In the genomic region with DNA sequence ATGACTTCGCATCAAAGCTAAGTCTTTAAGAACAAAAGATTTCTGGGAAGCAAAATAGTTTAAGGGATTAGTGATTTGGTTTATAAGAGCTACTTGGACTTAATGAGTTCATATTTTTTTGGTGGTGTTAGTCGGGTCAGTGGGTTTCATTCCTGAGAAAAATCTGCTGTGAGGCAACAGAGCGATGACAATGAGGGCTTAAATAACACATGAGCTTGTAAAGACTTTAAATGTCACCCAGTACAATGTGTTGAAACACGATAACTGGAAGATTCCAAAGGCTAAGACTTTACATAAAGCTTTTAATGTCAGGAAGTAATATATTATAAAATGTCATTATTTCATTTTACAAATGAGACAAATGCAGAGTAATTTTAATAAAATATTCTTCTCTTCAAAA, we compare ENCODE assay signal across 2 cellular contexts.
TF ChIP-seq lines count a peak whose summit lies in the region.

No MANE protein-coding gene starts in this region.

TF ChIP-seq in HCT116, 20 proteins besides CTCF, POLR2A, EP300 and RAD21:
- no peak for TF ChIP-seq SRF (IDR thresholded peaks at IDR 0.05; ENCODE audit: low read depth)
- no peak for TF ChIP-seq SP1 (IDR thresholded peaks at IDR 0.05; ENCODE audit: low read depth)
- TF ChIP-seq, protein P1, sequence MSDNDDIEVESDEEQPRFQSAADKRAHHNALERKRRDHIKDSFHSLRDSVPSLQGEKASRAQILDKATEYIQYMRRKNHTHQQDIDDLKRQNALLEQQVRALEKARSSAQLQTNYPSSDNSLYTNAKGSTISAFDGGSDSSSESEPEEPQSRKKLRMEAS (IDR thresholded peaks at IDR 0.05), result no peak

TF ChIP-seq in SK-N-SH, 30 proteins besides CTCF, POLR2A, EP300 and RAD21:
- TF ChIP-seq FOXJ3 (CRISPR knock-in tag; IDR thresholded peaks at IDR 0.05) (no peak), RCOR1 (IDR thresholded peaks at IDR 0.05; ENCODE audit: low read length) (no peak), POLR2AphosphoS5 (IDR thresholded peaks at IDR 0.05; ENCODE audit: low read depth, low read length) (no peak), EZH2phosphoT487 (IDR thresholded peaks at IDR 0.05; ENCODE audit: borderline replicate concordance, low read depth) (no peak), TCF12 (IDR thresholded peaks at IDR 0.05) (no peak), RXRA (IDR thresholded peaks at IDR 0.05; ENCODE audit: borderline replicate concordance, low read depth) (no peak), TAF1 (IDR thresholded peaks at IDR 0.05; ENCODE audit: borderline replicate concordance, low read depth, low read length) (no peak), ELF1 (IDR thresholded peaks at IDR 0.05) (no peak), NFIC (IDR thresholded peaks at IDR 0.05; ENCODE audit: borderline replicate concordance) (no peak), JUND (IDR thresholded peaks at IDR 0.05) (no peak)
- TF ChIP-seq, protein P2, sequence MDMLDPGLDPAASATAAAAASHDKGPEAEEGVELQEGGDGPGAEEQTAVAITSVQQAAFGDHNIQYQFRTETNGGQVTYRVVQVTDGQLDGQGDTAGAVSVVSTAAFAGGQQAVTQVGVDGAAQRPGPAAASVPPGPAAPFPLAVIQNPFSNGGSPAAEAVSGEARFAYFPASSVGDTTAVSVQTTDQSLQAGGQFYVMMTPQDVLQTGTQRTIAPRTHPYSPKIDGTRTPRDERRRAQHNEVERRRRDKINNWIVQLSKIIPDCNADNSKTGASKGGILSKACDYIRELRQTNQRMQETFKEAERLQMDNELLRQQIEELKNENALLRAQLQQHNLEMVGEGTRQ (IDR thresholded peaks at IDR 0.05; ENCODE audit: borderline replicate concordance, low read depth, low read length), result no peak
- TF ChIP-seq, protein P3, sequence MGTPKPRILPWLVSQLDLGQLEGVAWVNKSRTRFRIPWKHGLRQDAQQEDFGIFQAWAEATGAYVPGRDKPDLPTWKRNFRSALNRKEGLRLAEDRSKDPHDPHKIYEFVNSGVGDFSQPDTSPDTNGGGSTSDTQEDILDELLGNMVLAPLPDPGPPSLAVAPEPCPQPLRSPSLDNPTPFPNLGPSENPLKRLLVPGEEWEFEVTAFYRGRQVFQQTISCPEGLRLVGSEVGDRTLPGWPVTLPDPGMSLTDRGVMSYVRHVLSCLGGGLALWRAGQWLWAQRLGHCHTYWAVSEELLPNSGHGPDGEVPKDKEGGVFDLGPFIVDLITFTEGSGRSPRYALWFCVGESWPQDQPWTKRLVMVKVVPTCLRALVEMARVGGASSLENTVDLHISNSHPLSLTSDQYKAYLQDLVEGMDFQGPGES (IDR thresholded peaks at IDR 0.05; ENCODE audit: low read depth, low read length), result no peak
- TF ChIP-seq, protein P4, sequence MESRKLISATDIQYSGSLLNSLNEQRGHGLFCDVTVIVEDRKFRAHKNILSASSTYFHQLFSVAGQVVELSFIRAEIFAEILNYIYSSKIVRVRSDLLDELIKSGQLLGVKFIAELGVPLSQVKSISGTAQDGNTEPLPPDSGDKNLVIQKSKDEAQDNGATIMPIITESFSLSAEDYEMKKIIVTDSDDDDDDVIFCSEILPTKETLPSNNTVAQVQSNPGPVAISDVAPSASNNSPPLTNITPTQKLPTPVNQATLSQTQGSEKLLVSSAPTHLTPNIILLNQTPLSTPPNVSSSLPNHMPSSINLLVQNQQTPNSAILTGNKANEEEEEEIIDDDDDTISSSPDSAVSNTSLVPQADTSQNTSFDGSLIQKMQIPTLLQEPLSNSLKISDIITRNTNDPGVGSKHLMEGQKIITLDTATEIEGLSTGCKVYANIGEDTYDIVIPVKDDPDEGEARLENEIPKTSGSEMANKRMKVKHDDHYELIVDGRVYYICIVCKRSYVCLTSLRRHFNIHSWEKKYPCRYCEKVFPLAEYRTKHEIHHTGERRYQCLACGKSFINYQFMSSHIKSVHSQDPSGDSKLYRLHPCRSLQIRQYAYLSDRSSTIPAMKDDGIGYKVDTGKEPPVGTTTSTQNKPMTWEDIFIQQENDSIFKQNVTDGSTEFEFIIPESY (IDR thresholded peaks at IDR 0.05; ENCODE audit: borderline replicate concordance, low read depth), result no peak
